In the genomic region with DNA sequence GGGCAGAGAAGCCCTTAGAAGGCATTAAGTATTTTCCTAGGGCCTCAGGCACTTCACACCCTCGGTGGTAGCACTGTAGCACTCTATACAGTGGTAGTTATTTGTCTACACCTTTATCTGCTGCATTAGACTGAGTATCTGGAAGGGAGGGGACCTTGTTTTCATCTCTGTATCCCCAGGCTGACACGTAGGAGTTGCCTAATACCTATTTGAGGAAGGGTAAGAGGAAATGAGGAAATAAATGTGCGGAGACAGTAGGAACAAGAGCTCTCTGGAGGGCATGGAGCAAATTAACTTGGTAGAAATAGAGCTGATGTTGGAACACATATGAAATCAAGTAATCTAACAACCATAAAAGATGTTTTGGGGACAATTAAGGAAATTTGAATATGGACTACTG, we compare ENCODE assay signal across 1 cellular context.
TF ChIP-seq lines count a peak whose summit lies in the region.

No MANE protein-coding gene starts in this region.

TF ChIP-seq in WTC11, 78 proteins besides CTCF, POLR2A, EP300 and RAD21 (continued from another document):
- TF ChIP-seq, protein P1, sequence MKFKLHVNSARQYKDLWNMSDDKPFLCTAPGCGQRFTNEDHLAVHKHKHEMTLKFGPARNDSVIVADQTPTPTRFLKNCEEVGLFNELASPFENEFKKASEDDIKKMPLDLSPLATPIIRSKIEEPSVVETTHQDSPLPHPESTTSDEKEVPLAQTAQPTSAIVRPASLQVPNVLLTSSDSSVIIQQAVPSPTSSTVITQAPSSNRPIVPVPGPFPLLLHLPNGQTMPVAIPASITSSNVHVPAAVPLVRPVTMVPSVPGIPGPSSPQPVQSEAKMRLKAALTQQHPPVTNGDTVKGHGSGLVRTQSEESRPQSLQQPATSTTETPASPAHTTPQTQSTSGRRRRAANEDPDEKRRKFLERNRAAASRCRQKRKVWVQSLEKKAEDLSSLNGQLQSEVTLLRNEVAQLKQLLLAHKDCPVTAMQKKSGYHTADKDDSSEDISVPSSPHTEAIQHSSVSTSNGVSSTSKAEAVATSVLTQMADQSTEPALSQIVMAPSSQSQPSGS (CRISPR knock-in tag; IDR thresholded peaks at IDR 0.05; ENCODE audit: borderline replicate concordance, low read depth): no peak
- no peak for TF ChIP-seq OVOL2 (CRISPR knock-in tag; IDR thresholded peaks at IDR 0.05; ENCODE audit: borderline replicate concordance)
